8 cellular contexts compared by ENCODE assay signal in the genomic region with DNA sequence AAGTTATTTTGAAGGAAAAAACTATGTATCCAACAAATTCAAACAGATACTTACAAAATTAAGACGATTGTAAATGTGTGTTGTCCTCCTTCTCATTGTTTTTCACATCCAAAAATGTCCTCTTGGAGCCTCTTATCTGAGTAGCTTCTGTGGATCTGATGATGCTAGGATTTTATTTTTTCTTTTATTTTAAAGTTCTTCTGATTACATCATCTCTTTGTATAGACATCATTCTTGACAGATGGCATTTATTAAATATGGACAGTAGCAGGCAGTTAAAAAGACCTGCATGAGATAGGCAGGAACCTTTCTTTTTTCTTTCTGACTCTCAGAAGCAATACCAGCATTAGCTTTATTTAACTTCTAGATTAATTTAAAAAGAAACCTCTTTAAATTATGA. TPM values are rescaled to one million over a fixed set of nuclear protein-coding genes. Genes with fewer than 3 reads are reported as not detected.
DNase-seq lines count a peak whose midpoint lies in the region; ATAC-seq, FAIRE-seq and TF ChIP-seq lines count a peak whose summit lies in the region.

A gene (minus strand): TSS at position 147 of the 400 bp plus-strand sequence. CDS start 78,189 bp downstream, outside the sequence.

- FAIRE-seq in H54 (lab: Jason Lieb, UNC): no peak

- H3K27ac Mint-ChIP-seq in neural crest cell (ENCODE audit: unreplicated experiment): no peak within 1 kb of the TSS

- in situ Hi-C loops in Caki2 (cut with HindIII; ENCODE audit: low pct_unique_long_range_greater_than_20kb, low sequenced_read_pairs): no loop called here
- in situ Hi-C loops in endometrial microvascular endothelial cells (cut with HindIII; ENCODE audit: inconsistent ontology term, low pct_unique_long_range_greater_than_20kb, low sequenced_read_pairs): no loop called here

- peaks cover 2% of the 10 kb centered on the region for H3K36me3 Mint-ChIP-seq in neural crest cell (ENCODE audit: low read depth)

- ATAC-seq in HG02938 (IDR thresholded peaks at IDR 0.05; ENCODE audit: unreplicated experiment) (no peak), GM19324 (IDR thresholded peaks at IDR 0.05; ENCODE audit: low FRiP score, unreplicated experiment) (no peak)

- H3K4me3 Mint-ChIP-seq in neural crest cell: no peak within 1 kb of the TSS

- no peak for TF ChIP-seq POLR2A in H54 (IDR thresholded peaks at IDR 0.05; ENCODE audit: low read depth, low read length)
- no peak for TF ChIP-seq POLR2A in erythroblast (IDR thresholded peaks at IDR 0.05; ENCODE audit: low read length)

- no peaks in the 10 kb centered on the region for H3K4me1 Mint-ChIP-seq in neural crest cell

- no peak for TF ChIP-seq CTCF in neural crest cell (conservative IDR thresholded peaks at IDR 0.05)

- no peaks in the 10 kb centered on the region for H3K27me3 Mint-ChIP-seq in neural crest cell (ENCODE audit: low read depth)

- DNase-seq in Caki2 (ENCODE audit: low read depth): no peak
- no peak for DNase-seq in NCI-H460 (ENCODE audit: extremely low read depth, low read depth)
- no peak for DNase-seq in neural crest cell (ENCODE audit: low read depth, low spot score)
- no peak for DNase-seq in H54 (ENCODE audit: insufficient read length, low spot score)
- DNase-seq in erythroblast (lab: John Stamatoyannopoulos, UW): no peak

- H3K9me3 Mint-ChIP-seq in neural crest cell: peaks cover 2% of the 10 kb centered on the region

RNA-seq across cellular contexts. Expression of the gene that starts here (rescaled TPM):
- 78.6 and 92.9 TPM in 2 replicates for total RNA-seq in Caki2 (2014; rRNA removed; shearing (Covaris generic); ENCODE audit: low replicate concordance)
- total RNA-seq in NCI-H460 (2014; rRNA removed; shearing (Covaris generic)): 52.7 and 53.7 TPM in 2 replicates
- 43.9 and 45.6 TPM in 2 replicates for polyA plus RNA-seq in NCI-H460 (2014; cell fraction: nucleus; rRNA removed)
- total RNA-seq in endometrial microvascular endothelial cells (ENCODE audit: inconsistent ontology term): 26.9 TPM
- total RNA-seq in neural crest cell: 70.8 and 78.8 TPM in 2 replicates
